In genomic region chr18:76491801-76492668, GRCh38 we compare ENCODE assay signal across 1 cellular context.
TF ChIP-seq lines count a peak whose summit lies in the region.

No MANE protein-coding gene starts in this region.

TF ChIP-seq in HepG2, 621 proteins besides CTCF, POLR2A, EP300 and RAD21 (continued from another document):
- peak; percentile 74; the same call in 1 of the 2 replicates for TF ChIP-seq BATF2 (CRISPR knock-in tag; IDR thresholded peaks at IDR 0.05)
- peak; percentile 54 for TF ChIP-seq GABPB1 (CRISPR knock-in tag; IDR thresholded peaks at IDR 0.05)
- TF ChIP-seq ZNF160 (CRISPR knock-in tag; IDR thresholded peaks at IDR 0.05): no peak
- TF ChIP-seq YY1 (IDR thresholded peaks at IDR 0.05; ENCODE audit: insufficient read depth, insufficient replicate concordance, low read depth, low read length): no peak
- TF ChIP-seq FOXA3 (CRISPR knock-in tag; IDR thresholded peaks at IDR 0.05): peak; percentile 12; the same call in 1 of the 2 replicates
- TF ChIP-seq HNRNPL (IDR thresholded peaks at IDR 0.05; ENCODE audit: low read depth, low read length): 0 out of 2 replicates have a peak, but pooled peaks have one; percentile 32
- peak; percentile 47; the same call in 1 of the 2 replicates for TF ChIP-seq ATF3 (CRISPR knock-in tag; IDR thresholded peaks at IDR 0.05)
- TF ChIP-seq KDM5A (IDR thresholded peaks at IDR 0.05; ENCODE audit: borderline replicate concordance, low read length): no peak
- no peak for TF ChIP-seq ZNF292 (CRISPR knock-in tag; IDR thresholded peaks at IDR 0.05; ENCODE audit: borderline replicate concordance, low read depth)
- TF ChIP-seq PTBP1 (IDR thresholded peaks at IDR 0.05; ENCODE audit: low read depth, low read length, poor library complexity, severe bottlenecking): no peak
- peak; percentile 73; the same call in 1 of the 2 replicates for TF ChIP-seq ZNF780A (CRISPR knock-in tag; IDR thresholded peaks at IDR 0.05)
- TF ChIP-seq ZNF687 (CRISPR knock-in tag; IDR thresholded peaks at IDR 0.05): peak; percentile 81
- 0 out of 2 replicates have a peak, but pooled peaks have one; percentile 18 for TF ChIP-seq ZFP41 (CRISPR knock-in tag; IDR thresholded peaks at IDR 0.05; ENCODE audit: borderline replicate concordance)
- TF ChIP-seq CHD2 (IDR thresholded peaks at IDR 0.05; ENCODE audit: low read depth, low read length): 0 out of 2 replicates have a peak, but pooled peaks have one; percentile 30
- TF ChIP-seq EZH2 (conservative IDR thresholded peaks at IDR 0.05; ENCODE audit: low read depth, low read length): no peak
- no peak for TF ChIP-seq ZNF577 (CRISPR knock-in tag; IDR thresholded peaks at IDR 0.05; ENCODE audit: borderline replicate concordance, low read depth)
- TF ChIP-seq GATAD2A (CRISPR knock-in tag; IDR thresholded peaks at IDR 0.05): no peak
- no peak for TF ChIP-seq TFDP1 (CRISPR knock-in tag; IDR thresholded peaks at IDR 0.05; ENCODE audit: borderline replicate concordance)
- TF ChIP-seq SRSF1 (optimal IDR thresholded peaks at IDR 0.05; ENCODE audit: low read depth, low read length): peak; percentile 40
- TF ChIP-seq ZNF572 (CRISPR knock-in tag; IDR thresholded peaks at IDR 0.05): no peak
- peak; percentile 41; the same call in 1 of the 2 replicates for TF ChIP-seq ZFY (CRISPR knock-in tag; IDR thresholded peaks at IDR 0.05)
- TF ChIP-seq THRA (CRISPR knock-in tag; IDR thresholded peaks at IDR 0.05; ENCODE audit: borderline replicate concordance): no peak
- TF ChIP-seq GPN1 (CRISPR knock-in tag; IDR thresholded peaks at IDR 0.05; ENCODE audit: borderline replicate concordance): no peak
- TF ChIP-seq SMC3 (IDR thresholded peaks at IDR 0.05; ENCODE audit: low read length): no peak
- no peak for TF ChIP-seq SKIL (CRISPR knock-in tag; IDR thresholded peaks at IDR 0.05; ENCODE audit: borderline replicate concordance)
- TF ChIP-seq U2AF1 (optimal IDR thresholded peaks at IDR 0.05; ENCODE audit: low read depth, low read length): peak; percentile 50
- TF ChIP-seq RERE (CRISPR knock-in tag; IDR thresholded peaks at IDR 0.05; ENCODE audit: low read depth): no peak
- TF ChIP-seq ZMYM4 (CRISPR knock-in tag; IDR thresholded peaks at IDR 0.05): peak; percentile 43
- no peak for TF ChIP-seq TOE1 (CRISPR knock-in tag; IDR thresholded peaks at IDR 0.05)
- peak; percentile 27; the same call in 1 of the 2 replicates for TF ChIP-seq POLR2AphosphoS5 (IDR thresholded peaks at IDR 0.05; ENCODE audit: low read depth, low read length)
